Comparison of ENCODE assay signal across 10 cellular contexts in genomic region chr6:138844203-138844602, GRCh38. TPM values are rescaled to one million over a fixed set of nuclear protein-coding genes. Genes with fewer than 3 reads are reported as not detected.
DNase-seq lines count a peak whose midpoint lies in the region; ATAC-seq lines count a peak whose summit lies in the region.
"Had no signal": no experiment of that assay in that cellular context is flagged by ENCODE, and none has a peak within 500 bp of the region (broad histone marks: within the 10 kb centered on the region; RNA-seq: fewer than 3 reads in every experiment).

No MANE protein-coding gene starts in this region.

- CTCF ChIA-PET in T-cell (lab: Charles Lee) = no interaction called here

- H3K36me3 ChIP-seq in ACC112 (ENCODE audit: insufficient read depth, low read length) = no peaks in the 10 kb centered on the region

- no peak for ATAC-seq in T-cell (replicated peaks in 1 of 4)
- no peak for ATAC-seq in HG03159 (IDR thresholded peaks at IDR 0.05; ENCODE audit: unreplicated experiment)
- ATAC-seq: natural killer cell had no signal

- no peaks in the 10 kb centered on the region for H3K27me3 Mint-ChIP-seq in T-cell

- H3K27ac Mint-ChIP-seq in T-cell = no peak overlapping the region
- H3K27ac Mint-ChIP-seq: natural killer cell had no signal

- no peaks in the 10 kb centered on the region for H3K79me2 ChIP-seq in ACC112 (ENCODE audit: control insufficient read depth, insufficient read depth, low read length, unreplicated experiment)

- POLR2A ChIA-PET in T-cell (lab: Charles Lee) = no interaction called here

- no peak overlapping the region for H3K4me3 ChIP-seq in ACC112 (ENCODE audit: low read depth, low read length)

- DNase-seq in LHCN-M2 (ENCODE audit: low read depth) (peak; percentile 56), astrocyte of the hippocampus (ENCODE audit: low read depth, low spot score) (peak; percentile 91), iPS-NIHi11 (ENCODE audit: low spot score) (peak; percentile 33), T-cell (no peak), SHP77 (lab: John Stamatoyannopoulos, UW) (no peak), kidney glomerular epithelial cell (lab: John Stamatoyannopoulos, UW) (no peak)
- DNase-seq: natural killer cell, NCI-H187 had no signal

- peak overlapping the region; percentile 82 for H2AFZ ChIP-seq in ACC112 (ENCODE audit: low read length, unreplicated experiment)

- no peak overlapping the region for H3K27ac ChIP-seq in ACC112 (ENCODE audit: low read depth, low read length)

- no peaks in the 10 kb centered on the region for H3K4me1 Mint-ChIP-seq in T-cell
- H3K4me1 Mint-ChIP-seq: natural killer cell had no signal

- H3K4me3 Mint-ChIP-seq in T-cell = no peak overlapping the region
- H3K4me3 Mint-ChIP-seq: natural killer cell had no signal

- H3K36me3 Mint-ChIP-seq in T-cell = no peaks in the 10 kb centered on the region
- H3K36me3 Mint-ChIP-seq: natural killer cell had no signal

- no peaks in the 10 kb centered on the region for H3K4me1 ChIP-seq in ACC112 (ENCODE audit: control insufficient read depth, insufficient read depth, low read length, unreplicated experiment)

- H3K9me3 Mint-ChIP-seq in T-cell = peaks cover 0 to 4% (median 0%) of the 10 kb centered on the region in 3 donors
- H3K9me3 Mint-ChIP-seq: natural killer cell had no signal

- H3K27me3 ChIP-seq in ACC112 (ENCODE audit: insufficient read depth, low read length) = no peaks in the 10 kb centered on the region

RNA-seq across cellular contexts. Expression of gene ECT2L, which starts 48.3 kb away (rescaled TPM):
- not detected in 2 replicates for total RNA-seq in LHCN-M2 (2014; rRNA removed)
- polyA plus RNA-seq in LHCN-M2 (2012) = 0.01 TPM
- total RNA-seq in T-cell = under 1 TPM in 2 of 5 donors, not detected in 3; 0.06 TPM

Comparison
In these comparisons a context has a peak if more than half of its experiments do, and no peak if none do; other contexts are left out.
1. DNase-seq: peak in LHCN-M2 (single experiment), astrocyte of the hippocampus (single experiment) and iPS-NIHi11 (single experiment); none in T-cell (0 of 34), SHP77 (0 of 2) and kidney glomerular epithelial cell (single experiment).